ENCODE assay signal across 34 cellular contexts in genomic region chr6:8000080-8001035, GRCh38.
DNase-seq lines count a peak whose midpoint lies in the region; ATAC-seq and TF ChIP-seq lines count a peak whose summit lies in the region.
"Had no signal": no experiment of that assay in that cellular context is flagged by ENCODE, and none has a peak within 500 bp of the region (broad histone marks: within the 10 kb centered on the region; RNA-seq: fewer than 3 reads in every experiment).

No MANE protein-coding gene starts in this region.

- no peaks in the 10 kb centered on the region for H3K27me3 Mint-ChIP-seq in CD4-positive, alpha-beta T cell
- H3K27me3 Mint-ChIP-seq: CD8-positive, alpha-beta memory T cell had no signal

- no peaks in the 10 kb centered on the region for H3K36me3 Mint-ChIP-seq in CD4-positive, alpha-beta T cell (ENCODE audit: low read depth)
- H3K36me3 Mint-ChIP-seq: activated naive CD4-positive, alpha-beta T cell treated with anti-CD3 and anti-CD28 coated beads, Interleukin-2, amount 50 U/mL, for 72 hours had no signal

- H3K27ac ChIP-seq in CD4-positive, alpha-beta T cell (ENCODE audit: low read depth, low read length): no peak overlapping the region
- no peak overlapping the region for H3K27ac ChIP-seq in testis
- H3K27ac ChIP-seq: A549, dorsolateral prefrontal cortex, RWPE1, SK-N-MC, stomach, tibial artery had no signal

- 75% methylated on average over 5 of the region's 5 CpGs for WGBS in testis, 2 donors

- H3K4me3 Mint-ChIP-seq in CD4-positive, alpha-beta T cell: no peak overlapping the region
- H3K4me3 Mint-ChIP-seq: activated CD8-positive, alpha-beta T cell treated with anti-CD3 and anti-CD28 coated beads, Interleukin-2, amount 10 ng/mL, durations not matched to agents 7 days and 5 days; B cell; CD8-positive, alpha-beta memory T cell; naive thymus-derived CD4-positive, alpha-beta T cell had no signal

- peaks cover 5% of the 10 kb centered on the region for H3K4me1 Mint-ChIP-seq in CD4-positive, alpha-beta T cell (ENCODE audit: low read depth)

- TF ChIP-seq CTCF in mucosa of descending colon (IDR thresholded peaks at IDR 0.05): no peak
- no peak for TF ChIP-seq CTCF in CD4-positive, alpha-beta T cell (IDR thresholded peaks at IDR 0.05)
- TF ChIP-seq CTCF in testis (IDR thresholded peaks at IDR 0.05): no peak

- intact Hi-C loops in left cardiac atrium (cut with DNase I): no loop called here
- intact Hi-C loops in Right ventricle myocardium superior (cut with DNase I): no loop called here
- intact Hi-C loops in mucosa of descending colon (cut with DNase I, micrococcal nuclease): loop anchor here in 1 of 2 donors (10.0 kb wide), 1 partner anchor 276 kb away; the partner anchor contains the start of gene BMP6
- intact Hi-C loops in CD4-positive, alpha-beta T cell (cut with DNase I, micrococcal nuclease): loop anchor here in 1 of 2 experiments (10.0 kb wide), 1 partner anchor 726 kb away; no protein-coding TSS in a partner anchor
- intact Hi-C loops in testis (cut with DNase I; ENCODE audit: low total_unique reads): no loop called here

- H3K36me3 ChIP-seq in mucosa of descending colon (ENCODE audit: low read depth) (no peaks in the 10 kb centered on the region), testis (ENCODE audit: low read depth, missing control alignments) (no peaks in the 10 kb centered on the region)
- H3K36me3 ChIP-seq: stomach, tibial artery had no signal

- CTCF ChIA-PET in CD4-positive, alpha-beta T cell (lab: Charles Lee): no interaction called here

- DNase-seq in left cardiac atrium (no peak), Right ventricle myocardium superior (no peak), dermis blood vessel endothelial cell (peak; percentile 99), left kidney (ENCODE audit: low read depth, low spot score) (peak; percentile 22), mucosa of descending colon (no peak), testis (no peak)
- DNase-seq in activated CD4-positive, alpha-beta T cell treated with anti-CD3 and anti-CD28 coated beads, Interleukin-2, amount 50 U/mL, for 48 hours: no peak
- no peak for DNase-seq in CD4-positive, alpha-beta T cell
- DNase-seq: activated CD8-positive, alpha-beta T cell treated with anti-CD3 and anti-CD28 coated beads, Interleukin-2, amount 10 ng/mL, durations not matched to agents 7 days and 5 days; activated T-cell treated with anti-CD3 and anti-CD28 coated beads for 4 hours; anterior cingulate cortex; CD8-positive, alpha-beta memory T cell; DMS 273 treated with DMSO at 0.1 percent for 48 hours; dorsolateral prefrontal cortex; EL; glutamatergic neuron; GOT3; KG1; left colon; MM.1S; naive thymus-derived CD4-positive, alpha-beta T cell; NCI-H1417; NCI-H2029 treated with DMSO at 0.1 percent for 48 hours; NCI-H446; NCI-H82; small intestine; stimulated activated CD4-positive, alpha-beta T cell treated with anti-CD3 and anti-CD28 coated beads, Interleukin-2, amount 100 ng/mL, for 24 hours; stomach; tibial artery had no signal

- H3K4me3 ChIP-seq in mucosa of descending colon (no peak overlapping the region), testis (no peak overlapping the region)
- H3K4me3 ChIP-seq: A549, dorsolateral prefrontal cortex, SK-N-MC, stomach, tibial artery had no signal

- no peaks in the 10 kb centered on the region for H3K27me3 ChIP-seq in CD4-positive, alpha-beta T cell (ENCODE audit: control insufficient read depth, insufficient read depth, low read length)
- no peaks in the 10 kb centered on the region for H3K27me3 ChIP-seq in testis
- H3K27me3 ChIP-seq: dorsolateral prefrontal cortex, stomach, tibial artery had no signal

- TF ChIP-seq POLR2A in testis (IDR thresholded peaks at IDR 0.05): no peak

- ATAC-seq in left cardiac atrium (peak; percentile 17 to 20), Right ventricle myocardium superior (ENCODE audit: poor library complexity) (no peak), mucosa of descending colon (no peak)
- ATAC-seq in CD4-positive, alpha-beta T cell (ENCODE audit: poor library complexity): no peak
- ATAC-seq: A549; activated CD8-positive, alpha-beta T cell treated with anti-CD3 and anti-CD28 coated beads, Interleukin-2, amount 10 ng/mL, durations not matched to agents 7 days and 5 days; activated naive CD4-positive, alpha-beta T cell treated with anti-CD3 and anti-CD28 coated beads, Interleukin-2, amount 50 U/mL, for 72 hours; left colon; naive thymus-derived CD4-positive, alpha-beta T cell had no signal

- H3K9me3 ChIP-seq in mucosa of descending colon (no peaks in the 10 kb centered on the region), testis (no peaks in the 10 kb centered on the region)
- no peaks in the 10 kb centered on the region for H3K9me3 ChIP-seq in CD4-positive, alpha-beta T cell (ENCODE audit: control insufficient read depth, low read length)
- H3K9me3 ChIP-seq: A549, stomach, tibial artery had no signal

- H3K4me1 ChIP-seq in mucosa of descending colon (ENCODE audit: low read depth): no peaks in the 10 kb centered on the region
- no peaks in the 10 kb centered on the region for H3K4me1 ChIP-seq in testis
- H3K4me1 ChIP-seq: A549, tibial artery had no signal

- no peak overlapping the region for H3K27ac Mint-ChIP-seq in CD4-positive, alpha-beta T cell
- H3K27ac Mint-ChIP-seq: activated CD8-positive, alpha-beta T cell treated with anti-CD3 and anti-CD28 coated beads, Interleukin-2, amount 10 ng/mL, durations not matched to agents 7 days and 5 days; activated naive CD4-positive, alpha-beta T cell treated with anti-CD3 and anti-CD28 coated beads, Interleukin-2, amount 50 U/mL, for 72 hours; B cell; CD8-positive, alpha-beta memory T cell; naive thymus-derived CD4-positive, alpha-beta T cell had no signal

- H3K9me3 Mint-ChIP-seq in CD4-positive, alpha-beta T cell: no peaks in the 10 kb centered on the region
- H3K9me3 Mint-ChIP-seq: activated naive CD4-positive, alpha-beta T cell treated with anti-CD3 and anti-CD28 coated beads, Interleukin-2, amount 50 U/mL, for 72 hours; CD8-positive, alpha-beta memory T cell; naive thymus-derived CD4-positive, alpha-beta T cell had no signal

- POLR2A ChIA-PET in CD4-positive, alpha-beta T cell (lab: Charles Lee): no interaction called here

Comparison
In these comparisons a context has a peak if more than half of its experiments do, and no peak if none do; other contexts are left out.
1. ATAC-seq: peak in left cardiac atrium (2 of 2); none in Right ventricle myocardium superior (single experiment), mucosa of descending colon (single experiment) and CD4-positive, alpha-beta T cell (single experiment).
2. DNase-seq: peak in dermis blood vessel endothelial cell (single experiment) and left kidney (single experiment); none in left cardiac atrium (single experiment), Right ventricle myocardium superior (single experiment), mucosa of descending colon (0 of 3), activated CD4-positive, alpha-beta T cell treated with anti-CD3 and anti-CD28 coated beads, Interleukin-2, amount 50 U/mL, for 48 hours (0 of 2), CD4-positive, alpha-beta T cell (0 of 10) and testis (single experiment).